19 cellular contexts compared by ENCODE assay signal in genomic region chr10:60093317-60093716, GRCh38.
DNase-seq lines count a peak whose midpoint lies in the region; ATAC-seq, FAIRE-seq and TF ChIP-seq lines count a peak whose summit lies in the region.
"Had no signal": no experiment of that assay in that cellular context is flagged by ENCODE, and none has a peak within 500 bp of the region (broad histone marks: within the 10 kb centered on the region; RNA-seq: fewer than 3 reads in every experiment).

No MANE protein-coding gene starts in this region.

- H3K9me3 ChIP-seq in GM23248 (ENCODE audit: low read depth) (no peaks in the 10 kb centered on the region), esophagus muscularis mucosa (no peaks in the 10 kb centered on the region)
- H3K9me3 ChIP-seq: BE2C, neutrophil, right lobe of liver had no signal

- ATAC-seq in GM18868 (IDR thresholded peaks at IDR 0.05; ENCODE audit: unreplicated experiment), result peak; percentile 82
- ATAC-seq in GM21723 (IDR thresholded peaks at IDR 0.05; ENCODE audit: unreplicated experiment), result peak; percentile 61
- peak; percentile 53 for ATAC-seq in HG03442 (IDR thresholded peaks at IDR 0.05; ENCODE audit: unreplicated experiment)
- ATAC-seq in stimulated activated effector memory CD8-positive, alpha-beta T cell treated with anti-CD3 and anti-CD28 coated beads, Interleukin-12 subunit alpha, Interleukin-12 subunit beta, amount 100 ng/mL, for 72 hours, result no peak
- ATAC-seq: activated T-cell treated with anti-CD3 and anti-CD28 coated beads, Interleukin-2, amount 50 U/mL, for 4 hours; right lobe of liver had no signal

- H3K4me1 ChIP-seq in GM23248 (ENCODE audit: insufficient read depth), result no peaks in the 10 kb centered on the region
- H3K4me1 ChIP-seq in esophagus muscularis mucosa, result no peaks in the 10 kb centered on the region
- H3K4me1 ChIP-seq: BE2C had no signal

- H4K20me1 ChIP-seq in GM23248 (ENCODE audit: insufficient read depth), result no peaks in the 10 kb centered on the region

- H3K27ac ChIP-seq in GM23248, result no peak overlapping the region
- H3K27ac ChIP-seq in esophagus muscularis mucosa (replicated peaks in 1 of 4), result no peak overlapping the region
- H3K27ac ChIP-seq: neutrophil, right lobe of liver had no signal

- in situ Hi-C loops in GM23248 (cut with MboI), result loop anchor here (10.0 kb wide), 2 partner anchors 111 to 341 kb away; no protein-coding TSS in a partner anchor

- intact Hi-C loops in esophagus muscularis mucosa (cut with DNase I), result no loop called here

- H3K4me3 ChIP-seq in GM23248 (no peak overlapping the region), esophagus muscularis mucosa (no peak overlapping the region)
- H3K4me3 ChIP-seq: right lobe of liver had no signal

- no peak overlapping the region for H3K4me2 ChIP-seq in GM23248 (ENCODE audit: unreplicated experiment)

- H3K27ac Mint-ChIP-seq in mesothelial cell of epicardium, result peak overlapping the region; percentile 4
- H3K27ac Mint-ChIP-seq in stimulated activated effector memory CD8-positive, alpha-beta T cell treated with anti-CD3 and anti-CD28 coated beads, Interleukin-12 subunit alpha, Interleukin-12 subunit beta, amount 100 ng/mL, for 72 hours, result no peak overlapping the region
- H3K27ac Mint-ChIP-seq: activated naive CD8-positive, alpha-beta T cell had no signal

- H3K36me3 Mint-ChIP-seq in mesothelial cell of epicardium, result peaks cover 17% of the 10 kb centered on the region
- peaks cover 13% of the 10 kb centered on the region for H3K36me3 Mint-ChIP-seq in stimulated activated effector memory CD8-positive, alpha-beta T cell treated with anti-CD3 and anti-CD28 coated beads, Interleukin-12 subunit alpha, Interleukin-12 subunit beta, amount 100 ng/mL, for 72 hours
- H3K36me3 Mint-ChIP-seq: activated naive CD8-positive, alpha-beta T cell had no signal

- no peaks in the 10 kb centered on the region for H3K27me3 ChIP-seq in GM23248 (replicated peaks; ENCODE audit: insufficient read depth)
- H3K27me3 ChIP-seq in esophagus muscularis mucosa, result no peaks in the 10 kb centered on the region
- H3K27me3 ChIP-seq: BE2C, neutrophil, right lobe of liver had no signal

- H3K36me3 ChIP-seq in GM23248 (ENCODE audit: low read depth), result no peaks in the 10 kb centered on the region
- H3K36me3 ChIP-seq in esophagus muscularis mucosa, result peaks cover 0 to 8% (median 0%) of the 10 kb centered on the region in 4 donors
- H3K36me3 ChIP-seq: BE2C, neutrophil, right lobe of liver had no signal

- H3K79me2 ChIP-seq in GM23248 (ENCODE audit: insufficient read depth), result no peaks in the 10 kb centered on the region

- DNase-seq in mesothelial cell of epicardium (ENCODE audit: low spot score in 2 of 2, unreplicated experiment in 2 of 2) (no peak), D721Med (ENCODE audit: insufficient read length, low spot score) (no peak), GM23248 (no peak), esophagus muscularis mucosa (ENCODE audit: extremely low spot score) (no peak)
- DNase-seq in stimulated activated effector memory CD8-positive, alpha-beta T cell treated with anti-CD3 and anti-CD28 coated beads, Interleukin-12 subunit alpha, Interleukin-12 subunit beta, amount 100 ng/mL, for 72 hours (ENCODE audit: low spot score in 2 of 2), result no peak
- DNase-seq: activated CD4-positive, alpha-beta T cell treated with anti-CD3 and anti-CD28 coated beads, Interleukin-2, amount 50 U/mL, for 1 hour; activated T-cell treated with anti-CD3 and anti-CD28 coated beads, Interleukin-2, amount 50 U/mL, for 4 hours; BE2C; DMS 273 treated with DMSO at 0.1 percent for 48 hours; head of caudate nucleus; NCI-H1694 treated with DMSO at 0.1 percent for 48 hours; NCI-H446; right lobe of liver had no signal

- no peak overlapping the region for H3K4me3 Mint-ChIP-seq in mesothelial cell of epicardium
- H3K4me3 Mint-ChIP-seq in stimulated activated effector memory CD8-positive, alpha-beta T cell treated with anti-CD3 and anti-CD28 coated beads, Interleukin-12 subunit alpha, Interleukin-12 subunit beta, amount 100 ng/mL, for 72 hours, result no peak overlapping the region
- H3K4me3 Mint-ChIP-seq: activated naive CD8-positive, alpha-beta T cell; activated T-cell treated with anti-CD3 and anti-CD28 coated beads, Interleukin-2, amount 50 U/mL, for 4 hours had no signal

- no peak for TF ChIP-seq EP300 in esophagus muscularis mucosa (IDR thresholded peaks at IDR 0.05)

- H3K9me3 Mint-ChIP-seq in mesothelial cell of epicardium, result no peaks in the 10 kb centered on the region
- H3K9me3 Mint-ChIP-seq in stimulated activated effector memory CD8-positive, alpha-beta T cell treated with anti-CD3 and anti-CD28 coated beads, Interleukin-12 subunit alpha, Interleukin-12 subunit beta, amount 100 ng/mL, for 72 hours, result no peaks in the 10 kb centered on the region
- H3K9me3 Mint-ChIP-seq: activated T-cell treated with anti-CD3 and anti-CD28 coated beads, Interleukin-2, amount 50 U/mL, for 4 hours had no signal

- H3F3A ChIP-seq in GM23248 (ENCODE audit: insufficient read depth), result no peaks in the 10 kb centered on the region

- H2AFZ ChIP-seq in GM23248, result no peak overlapping the region

- no peaks in the 10 kb centered on the region for H3K4me1 Mint-ChIP-seq in mesothelial cell of epicardium
- H3K4me1 Mint-ChIP-seq in stimulated activated effector memory CD8-positive, alpha-beta T cell treated with anti-CD3 and anti-CD28 coated beads, Interleukin-12 subunit alpha, Interleukin-12 subunit beta, amount 100 ng/mL, for 72 hours, result no peaks in the 10 kb centered on the region

- TF ChIP-seq CTCF in mesothelial cell of epicardium (IDR thresholded peaks at IDR 0.05; ENCODE audit: unreplicated experiment) (no peak), D721Med (IDR thresholded peaks at IDR 0.05; ENCODE audit: insufficient read depth, missing control alignments) (no peak), esophagus muscularis mucosa (IDR thresholded peaks at IDR 0.05) (no peak)

- FAIRE-seq in D721Med (lab: Jason Lieb, UNC), result no peak
- FAIRE-seq: islet of Langerhans had no signal

- no peaks in the 10 kb centered on the region for H3K9me2 ChIP-seq in GM23248 (ENCODE audit: insufficient read depth)

- no peak for TF ChIP-seq POLR2A in esophagus muscularis mucosa (IDR thresholded peaks at IDR 0.05; ENCODE audit: low read depth)

- no peaks in the 10 kb centered on the region for H3K27me3 Mint-ChIP-seq in mesothelial cell of epicardium (ENCODE audit: low read depth)
- H3K27me3 Mint-ChIP-seq: activated naive CD8-positive, alpha-beta T cell had no signal

- no peak overlapping the region for H3K9ac ChIP-seq in GM23248

- 88 to 91% methylated on average over 3 of the region's 3 CpGs for WGBS in GM23248 (ENCODE audit: low coverage in 1 of 2, low lambda C conversion rate in 2 of 2, missing lambda C conversion rate in 2 of 2), 2 experiments
- 89% methylated on average over 3 of the region's 3 CpGs for WGBS in esophagus muscularis mucosa
